ENCODE assay signal across 1 cellular context in genomic region chr17:6683730-6684459, GRCh38.
TF ChIP-seq lines count a peak whose summit lies in the region.

No MANE protein-coding gene starts in this region.

TF ChIP-seq in HepG2, 621 proteins besides CTCF, POLR2A, EP300 and RAD21 (continued from another document and continues in another):
- TF ChIP-seq, protein P1, sequence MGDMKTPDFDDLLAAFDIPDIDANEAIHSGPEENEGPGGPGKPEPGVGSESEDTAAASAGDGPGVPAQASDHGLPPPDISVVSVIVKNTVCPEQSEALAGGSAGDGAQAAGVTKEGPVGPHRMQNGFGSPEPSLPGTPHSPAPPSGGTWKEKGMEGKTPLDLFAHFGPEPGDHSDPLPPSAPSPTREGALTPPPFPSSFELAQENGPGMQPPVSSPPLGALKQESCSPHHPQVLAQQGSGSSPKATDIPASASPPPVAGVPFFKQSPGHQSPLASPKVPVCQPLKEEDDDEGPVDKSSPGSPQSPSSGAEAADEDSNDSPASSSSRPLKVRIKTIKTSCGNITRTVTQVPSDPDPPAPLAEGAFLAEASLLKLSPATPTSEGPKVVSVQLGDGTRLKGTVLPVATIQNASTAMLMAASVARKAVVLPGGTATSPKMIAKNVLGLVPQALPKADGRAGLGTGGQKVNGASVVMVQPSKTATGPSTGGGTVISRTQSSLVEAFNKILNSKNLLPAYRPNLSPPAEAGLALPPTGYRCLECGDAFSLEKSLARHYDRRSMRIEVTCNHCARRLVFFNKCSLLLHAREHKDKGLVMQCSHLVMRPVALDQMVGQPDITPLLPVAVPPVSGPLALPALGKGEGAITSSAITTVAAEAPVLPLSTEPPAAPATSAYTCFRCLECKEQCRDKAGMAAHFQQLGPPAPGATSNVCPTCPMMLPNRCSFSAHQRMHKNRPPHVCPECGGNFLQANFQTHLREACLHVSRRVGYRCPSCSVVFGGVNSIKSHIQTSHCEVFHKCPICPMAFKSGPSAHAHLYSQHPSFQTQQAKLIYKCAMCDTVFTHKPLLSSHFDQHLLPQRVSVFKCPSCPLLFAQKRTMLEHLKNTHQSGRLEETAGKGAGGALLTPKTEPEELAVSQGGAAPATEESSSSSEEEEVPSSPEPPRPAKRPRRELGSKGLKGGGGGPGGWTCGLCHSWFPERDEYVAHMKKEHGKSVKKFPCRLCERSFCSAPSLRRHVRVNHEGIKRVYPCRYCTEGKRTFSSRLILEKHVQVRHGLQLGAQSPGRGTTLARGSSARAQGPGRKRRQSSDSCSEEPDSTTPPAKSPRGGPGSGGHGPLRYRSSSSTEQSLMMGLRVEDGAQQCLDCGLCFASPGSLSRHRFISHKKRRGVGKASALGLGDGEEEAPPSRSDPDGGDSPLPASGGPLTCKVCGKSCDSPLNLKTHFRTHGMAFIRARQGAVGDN (CRISPR knock-in tag; IDR thresholded peaks at IDR 0.05), result peak; percentile 62
- TF ChIP-seq ISX (CRISPR knock-in tag; conservative IDR thresholded peaks at IDR 0.05) (no peak), SRSF1 (optimal IDR thresholded peaks at IDR 0.05; ENCODE audit: low read depth, low read length) (no peak), ZNF34 (CRISPR knock-in tag; IDR thresholded peaks at IDR 0.05; ENCODE audit: borderline replicate concordance) (no peak), ZNF572 (CRISPR knock-in tag; IDR thresholded peaks at IDR 0.05) (0 out of 2 replicates have a peak, but pooled peaks have one; percentile 14), ZBTB38 (CRISPR knock-in tag; IDR thresholded peaks at IDR 0.05) (0 out of 2 replicates have a peak, but pooled peaks have one; percentile 20), NRL (CRISPR knock-in tag; IDR thresholded peaks at IDR 0.05; ENCODE audit: borderline replicate concordance) (no peak; the same call in 1 of the 2 replicates), ZNF776 (CRISPR knock-in tag; IDR thresholded peaks at IDR 0.05) (0 out of 2 replicates have a peak, but pooled peaks have one; percentile 56), TARDBP (CRISPR knock-in tag; IDR thresholded peaks at IDR 0.05) (0 out of 2 replicates have a peak, but pooled peaks have one; percentile 10), NR2F1 (CRISPR knock-in tag; IDR thresholded peaks at IDR 0.05) (no peak), ZNF567 (CRISPR knock-in tag; IDR thresholded peaks at IDR 0.05; ENCODE audit: borderline replicate concordance) (no peak; the same call in 1 of the 2 replicates), NFE2L1 (CRISPR knock-in tag; IDR thresholded peaks at IDR 0.05; ENCODE audit: borderline replicate concordance) (no peak), ELF3 (CRISPR knock-in tag; IDR thresholded peaks at IDR 0.05) (0 out of 2 replicates have a peak, but pooled peaks have one; percentile 12), ZNF331 (CRISPR knock-in tag; IDR thresholded peaks at IDR 0.05) (no peak), ESRRA (CRISPR knock-in tag; IDR thresholded peaks at IDR 0.05; ENCODE audit: low read depth) (peak; percentile 50; the same call in 1 of the 2 replicates), ZNF878 (CRISPR knock-in tag; IDR thresholded peaks at IDR 0.05) (no peak), KIAA2018 (CRISPR knock-in tag; IDR thresholded peaks at IDR 0.05; ENCODE audit: borderline replicate concordance) (no peak), RBAK (CRISPR knock-in tag; IDR thresholded peaks at IDR 0.05) (no peak), ATF7 (IDR thresholded peaks at IDR 0.05) (no peak), ATF7 (CRISPR knock-in tag; IDR thresholded peaks at IDR 0.05) (no peak), POGZ (CRISPR knock-in tag; IDR thresholded peaks at IDR 0.05) (no peak), HMG20B (CRISPR knock-in tag; conservative IDR thresholded peaks at IDR 0.05) (no peak), BRD4 (CRISPR knock-in tag; IDR thresholded peaks at IDR 0.05) (no peak), ZNF512B (CRISPR knock-in tag; IDR thresholded peaks at IDR 0.05; ENCODE audit: borderline replicate concordance) (peak; percentile 6; the same call in 1 of the 2 replicates), ZNF383 (CRISPR knock-in tag; IDR thresholded peaks at IDR 0.05; ENCODE audit: borderline replicate concordance) (no peak), ZNF512 (CRISPR knock-in tag; IDR thresholded peaks at IDR 0.05) (0 out of 2 replicates have a peak, but pooled peaks have one; percentile 14), SALL2 (CRISPR knock-in tag; IDR thresholded peaks at IDR 0.05) (0 out of 2 replicates have a peak, but pooled peaks have one; percentile 28)
- TF ChIP-seq, protein P2, sequence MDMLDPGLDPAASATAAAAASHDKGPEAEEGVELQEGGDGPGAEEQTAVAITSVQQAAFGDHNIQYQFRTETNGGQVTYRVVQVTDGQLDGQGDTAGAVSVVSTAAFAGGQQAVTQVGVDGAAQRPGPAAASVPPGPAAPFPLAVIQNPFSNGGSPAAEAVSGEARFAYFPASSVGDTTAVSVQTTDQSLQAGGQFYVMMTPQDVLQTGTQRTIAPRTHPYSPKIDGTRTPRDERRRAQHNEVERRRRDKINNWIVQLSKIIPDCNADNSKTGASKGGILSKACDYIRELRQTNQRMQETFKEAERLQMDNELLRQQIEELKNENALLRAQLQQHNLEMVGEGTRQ (IDR thresholded peaks at IDR 0.05; ENCODE audit: low read depth, low read length), result no peak
- TF ChIP-seq, protein P2 (CRISPR knock-in tag; IDR thresholded peaks at IDR 0.05; ENCODE audit: borderline replicate concordance), result no peak
- TF ChIP-seq, protein P3, sequence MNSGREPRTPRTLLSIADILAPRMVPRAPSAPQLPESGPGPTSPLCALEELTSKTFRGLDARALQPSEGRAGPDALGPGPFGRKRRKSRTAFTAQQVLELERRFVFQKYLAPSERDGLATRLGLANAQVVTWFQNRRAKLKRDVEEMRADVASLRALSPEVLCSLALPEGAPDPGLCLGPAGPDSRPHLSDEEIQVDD (CRISPR knock-in tag; IDR thresholded peaks at IDR 0.05; ENCODE audit: borderline replicate concordance), result peak; percentile 20; the same call in 1 of the 2 replicates
- TF ChIP-seq, protein P4, sequence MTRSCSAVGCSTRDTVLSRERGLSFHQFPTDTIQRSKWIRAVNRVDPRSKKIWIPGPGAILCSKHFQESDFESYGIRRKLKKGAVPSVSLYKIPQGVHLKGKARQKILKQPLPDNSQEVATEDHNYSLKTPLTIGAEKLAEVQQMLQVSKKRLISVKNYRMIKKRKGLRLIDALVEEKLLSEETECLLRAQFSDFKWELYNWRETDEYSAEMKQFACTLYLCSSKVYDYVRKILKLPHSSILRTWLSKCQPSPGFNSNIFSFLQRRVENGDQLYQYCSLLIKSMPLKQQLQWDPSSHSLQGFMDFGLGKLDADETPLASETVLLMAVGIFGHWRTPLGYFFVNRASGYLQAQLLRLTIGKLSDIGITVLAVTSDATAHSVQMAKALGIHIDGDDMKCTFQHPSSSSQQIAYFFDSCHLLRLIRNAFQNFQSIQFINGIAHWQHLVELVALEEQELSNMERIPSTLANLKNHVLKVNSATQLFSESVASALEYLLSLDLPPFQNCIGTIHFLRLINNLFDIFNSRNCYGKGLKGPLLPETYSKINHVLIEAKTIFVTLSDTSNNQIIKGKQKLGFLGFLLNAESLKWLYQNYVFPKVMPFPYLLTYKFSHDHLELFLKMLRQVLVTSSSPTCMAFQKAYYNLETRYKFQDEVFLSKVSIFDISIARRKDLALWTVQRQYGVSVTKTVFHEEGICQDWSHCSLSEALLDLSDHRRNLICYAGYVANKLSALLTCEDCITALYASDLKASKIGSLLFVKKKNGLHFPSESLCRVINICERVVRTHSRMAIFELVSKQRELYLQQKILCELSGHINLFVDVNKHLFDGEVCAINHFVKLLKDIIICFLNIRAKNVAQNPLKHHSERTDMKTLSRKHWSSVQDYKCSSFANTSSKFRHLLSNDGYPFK (CRISPR knock-in tag; IDR thresholded peaks at IDR 0.05; ENCODE audit: borderline replicate concordance), result peak; percentile 25; the same call in 1 of the 2 replicates
- TF ChIP-seq, protein P5, sequence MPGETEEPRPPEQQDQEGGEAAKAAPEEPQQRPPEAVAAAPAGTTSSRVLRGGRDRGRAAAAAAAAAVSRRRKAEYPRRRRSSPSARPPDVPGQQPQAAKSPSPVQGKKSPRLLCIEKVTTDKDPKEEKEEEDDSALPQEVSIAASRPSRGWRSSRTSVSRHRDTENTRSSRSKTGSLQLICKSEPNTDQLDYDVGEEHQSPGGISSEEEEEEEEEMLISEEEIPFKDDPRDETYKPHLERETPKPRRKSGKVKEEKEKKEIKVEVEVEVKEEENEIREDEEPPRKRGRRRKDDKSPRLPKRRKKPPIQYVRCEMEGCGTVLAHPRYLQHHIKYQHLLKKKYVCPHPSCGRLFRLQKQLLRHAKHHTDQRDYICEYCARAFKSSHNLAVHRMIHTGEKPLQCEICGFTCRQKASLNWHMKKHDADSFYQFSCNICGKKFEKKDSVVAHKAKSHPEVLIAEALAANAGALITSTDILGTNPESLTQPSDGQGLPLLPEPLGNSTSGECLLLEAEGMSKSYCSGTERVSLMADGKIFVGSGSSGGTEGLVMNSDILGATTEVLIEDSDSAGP (CRISPR knock-in tag; IDR thresholded peaks at IDR 0.05; ENCODE audit: borderline replicate concordance), result peak; percentile 83
